In genomic region chr10:67783576-67784294, GRCh38 we compare ENCODE assay signal across 1 cellular context.
TF ChIP-seq lines count a peak whose summit lies in the region.

No MANE protein-coding gene starts in this region.

TF ChIP-seq in K562, 482 proteins besides CTCF, POLR2A, EP300 and RAD21 (continued from another document):
- TF ChIP-seq ATF2 (CRISPR knock-in tag; IDR thresholded peaks at IDR 0.05) = no peak
- 0 out of 2 replicates have a peak, but pooled peaks have one; percentile 30 for TF ChIP-seq TGIF2 (CRISPR knock-in tag; IDR thresholded peaks at IDR 0.05)
- 0 out of 4 replicates have a peak, but pooled peaks of 1 of the 2 experiments have one; percentile 20 for TF ChIP-seq FOXK2 (conservative IDR thresholded peaks at IDR 0.05 in 1 of 2, IDR thresholded peaks at IDR 0.05 in 1 of 2; ENCODE audit: low read depth in 2 of 2)
- peak; percentile 59; the same call in 1 of the 2 replicates for TF ChIP-seq L3MBTL2 (IDR thresholded peaks at IDR 0.05)
- TF ChIP-seq MAFG (tag; conservative IDR thresholded peaks at IDR 0.05) = peak; percentile 53; the same call in 1 of the 2 replicates
- 0 out of 2 replicates have a peak, but pooled peaks have one; percentile 25 for TF ChIP-seq LEF1 (IDR thresholded peaks at IDR 0.05)
- peak; percentile 71; the same call in 1 of the 2 replicates for TF ChIP-seq MBD1 (CRISPR knock-in tag; IDR thresholded peaks at IDR 0.05)
- no peak for TF ChIP-seq ATF3 (IDR thresholded peaks at IDR 0.05)
- no peak for TF ChIP-seq ATF3 (CRISPR knock-in tag; conservative IDR thresholded peaks at IDR 0.05)
- no peak for TF ChIP-seq ZC3H11A (IDR thresholded peaks at IDR 0.05; ENCODE audit: low read depth, low read length)
- peak; percentile 46; the same call in 1 of the 2 replicates for TF ChIP-seq C11orf30 (IDR thresholded peaks at IDR 0.05; ENCODE audit: low read depth)
- no peak for TF ChIP-seq TFAP4 (CRISPR knock-in tag; IDR thresholded peaks at IDR 0.05; ENCODE audit: borderline replicate concordance)
- TF ChIP-seq NFE2 (IDR thresholded peaks at IDR 0.05; ENCODE audit: low read depth) = peak; percentile 65; the same call in 1 of the 2 replicates
- no peak for TF ChIP-seq HSF4 (CRISPR knock-in tag; IDR thresholded peaks at IDR 0.05; ENCODE audit: borderline replicate concordance)
- TF ChIP-seq MAFF (IDR thresholded peaks at IDR 0.05; ENCODE audit: low read length) = peak; percentile 29; the same call in 1 of the 2 replicates
- peak; percentile 73 for TF ChIP-seq ZNF512 (tag; IDR thresholded peaks at IDR 0.05)
- TF ChIP-seq MGA (IDR thresholded peaks at IDR 0.05) = peak; percentile 47
TF ChIP-seq in K562: peak in this region for 12.
